In genomic region chr20:17569616-17570346, GRCh38 we compare ENCODE assay signal across 8 cellular contexts. TPM values are rescaled to one million over a fixed set of nuclear protein-coding genes. Genes with fewer than 3 reads are reported as not detected.
DNase-seq lines count a peak whose midpoint lies in the region; ATAC-seq and TF ChIP-seq lines count a peak whose summit lies in the region.

DSTN (plus strand) TSS chr20:17570075; CDS start chr20:17570209, 134 bp downstream.

- peak within 1 kb of the TSS; percentile 95 for H3K4me3 ChIP-seq in GM23248
- H3K4me3 ChIP-seq in Karpas-422 (ENCODE audit: low read length) = peak within 1 kb of the TSS; percentile 74
- H3K4me3 ChIP-seq in fibroblast of lung (replicated peaks in 1 of 4; ENCODE audit: control extremely low read depth in 1 of 4, insufficient read depth in 1 of 4, low read depth in 3 of 4, low read length in 4 of 4) = peak within 1 kb of the TSS; percentile 77 to 97 (median 84)
- H3K4me3 ChIP-seq in naive thymus-derived CD4-positive, alpha-beta T cell (ENCODE audit: low read length) = peak within 1 kb of the TSS; percentile 94

- peaks cover 12% of the 10 kb centered on the region for H3K4me1 Mint-ChIP-seq in activated T-helper 17 cell treated with anti-CD3 and anti-CD28 coated beads, Interleukin-2, amount 50 U/mL, for 72 hours
- peaks cover 17 to 44% (median 31%) of the 10 kb centered on the region in 7 donors for H3K4me1 Mint-ChIP-seq in naive thymus-derived CD4-positive, alpha-beta T cell
- H3K4me1 Mint-ChIP-seq in stimulated activated naive B cell treated with anti-CD40 and anti-IgM and Interleukin-4, amounts not matched to agents 10 μg/mL and 1 μg/mL and 100 μg/mL, for 72 hours = peaks cover 13 to 18% of the 10 kb centered on the region in 2 donors

- peak within 1 kb of the TSS; percentile 96 for H3K4me3 Mint-ChIP-seq in activated T-helper 17 cell treated with anti-CD3 and anti-CD28 coated beads, Interleukin-2, amount 50 U/mL, for 72 hours
- peak within 1 kb of the TSS; percentile 82 to 97 (median 95) for H3K4me3 Mint-ChIP-seq in naive thymus-derived CD4-positive, alpha-beta T cell
- peak within 1 kb of the TSS; percentile 97 to 99 for H3K4me3 Mint-ChIP-seq in stimulated activated naive B cell treated with anti-CD40 and anti-IgM and Interleukin-4, amounts not matched to agents 10 μg/mL and 1 μg/mL and 100 μg/mL, for 72 hours

- H3K79me2 ChIP-seq in GM23248 (ENCODE audit: insufficient read depth) (peaks cover 48% of the 10 kb centered on the region), Karpas-422 (ENCODE audit: low read length) (no peaks in the 10 kb centered on the region), fibroblast of lung (ENCODE audit: control insufficient read depth, insufficient read depth, low read length) (peaks cover 49% of the 10 kb centered on the region)

- intact Hi-C loops in naive thymus-derived CD4-positive, alpha-beta T cell (cut with micrococcal nuclease) = loop anchor here (1.0 to 10.0 kb wide), 14 partner anchors 11 to 997 kb away; partner anchors contain the start of genes MGME1 (in 2 of the 2), RRBP1 (in 2 of the 2), KAT14 (in 1 of the 2) and KIF16B (in 1 of the 2)

- H3K9ac ChIP-seq in GM23248 (peak within 1 kb of the TSS; percentile 98), Karpas-422 (ENCODE audit: low read length) (peak within 1 kb of the TSS; percentile 78), fibroblast of lung (ENCODE audit: insufficient read depth, low read length) (peak within 1 kb of the TSS; percentile 92)

- CTCF ChIA-PET in naive thymus-derived CD4-positive, alpha-beta T cell (lab: Charles Lee) = interaction anchor here (1.0 to 2.7 kb wide), 5 partner anchors 28 to 397 kb away, joined by 3 to 11 read pairs (median 4); partner anchors contain the start of gene RRBP1

- POLR2A ChIA-PET in naive thymus-derived CD4-positive, alpha-beta T cell (lab: Charles Lee) = interaction anchor here (1.2 to 3.1 kb wide), 6 partner anchors 25 to 718 kb away, joined by 3 to 31 read pairs (median 5); partner anchors contain the start of genes RRBP1 and ZNF133

- DNase-seq in EH (ENCODE audit: low read depth) = peak; percentile 99
- DNase-seq in GM23248 = peak; percentile 98
- DNase-seq in Karpas-422 = peak; percentile 94
- peak; percentile 97 for DNase-seq in RPMI7951 (ENCODE audit: low read depth)
- DNase-seq in fibroblast of lung (ENCODE audit: low read depth in 2 of 2) = peak; percentile 91 to 96
- peak; percentile 83 to 91 (median 89) for DNase-seq in naive thymus-derived CD4-positive, alpha-beta T cell
- peak; percentile 85 for DNase-seq in stimulated activated naive B cell treated with anti-CD40 and anti-IgM and Interleukin-4, amounts not matched to agents 10 μg/mL and 1 μg/mL and 100 μg/mL, for 72 hours

- H3K9me3 Mint-ChIP-seq in activated T-helper 17 cell treated with anti-CD3 and anti-CD28 coated beads, Interleukin-2, amount 50 U/mL, for 72 hours = no peaks in the 10 kb centered on the region
- peaks cover 0 to 3% (median 0%) of the 10 kb centered on the region in 11 donors for H3K9me3 Mint-ChIP-seq in naive thymus-derived CD4-positive, alpha-beta T cell
- H3K9me3 Mint-ChIP-seq in stimulated activated naive B cell treated with anti-CD40 and anti-IgM and Interleukin-4, amounts not matched to agents 10 μg/mL and 1 μg/mL and 100 μg/mL, for 72 hours = peaks cover 0 to 2% of the 10 kb centered on the region in 2 donors

- H3K4me1 ChIP-seq in GM23248 (ENCODE audit: insufficient read depth) (peaks cover 31% of the 10 kb centered on the region), Karpas-422 (ENCODE audit: low read length) (peaks cover 13% of the 10 kb centered on the region), fibroblast of lung (ENCODE audit: control insufficient read depth, extremely low read depth, insufficient read depth, low read length) (peaks cover 10% of the 10 kb centered on the region)
- H3K4me1 ChIP-seq in naive thymus-derived CD4-positive, alpha-beta T cell (ENCODE audit: control insufficient read depth in 2 of 2, insufficient read depth in 2 of 2, low read length in 2 of 2) = peaks cover 5 to 11% of the 10 kb centered on the region in 2 donors

- H2AFZ ChIP-seq in GM23248 (peak within 1 kb of the TSS; percentile 45), Karpas-422 (ENCODE audit: low read length) (peak within 1 kb of the TSS; percentile 94), fibroblast of lung (ENCODE audit: low read length) (no peak within 1 kb of the TSS)

- peak; percentile 94 for ATAC-seq in activated T-helper 17 cell treated with anti-CD3 and anti-CD28 coated beads, Interleukin-2, amount 50 U/mL, for 72 hours (replicated peaks)
- peak; percentile 95 for ATAC-seq in naive thymus-derived CD4-positive, alpha-beta T cell
- peak; percentile 92 to 95 for ATAC-seq in stimulated activated naive B cell treated with anti-CD40 and anti-IgM and Interleukin-4, amounts not matched to agents 10 μg/mL and 1 μg/mL and 100 μg/mL, for 72 hours (replicated peaks)

- no peaks in the 10 kb centered on the region for H3K36me3 ChIP-seq in GM23248 (ENCODE audit: low read depth)
- H3K36me3 ChIP-seq in Karpas-422 (ENCODE audit: insufficient read depth, low read length) = no peaks in the 10 kb centered on the region
- H3K36me3 ChIP-seq in fibroblast of lung (ENCODE audit: control insufficient read depth, insufficient read depth, low read length) = peaks cover 3% of the 10 kb centered on the region
- H3K36me3 ChIP-seq in naive thymus-derived CD4-positive, alpha-beta T cell (ENCODE audit: control insufficient read depth in 2 of 3, insufficient read depth in 3 of 3, low read length in 3 of 3) = peaks cover 0 to 10% (median 0%) of the 10 kb centered on the region in 3 experiments

- peak within 1 kb of the TSS; percentile 98 for H3K4me2 ChIP-seq in GM23248 (ENCODE audit: unreplicated experiment)
- peak within 1 kb of the TSS; percentile 81 for H3K4me2 ChIP-seq in Karpas-422 (ENCODE audit: low read depth, low read length, poor library complexity, severe bottlenecking)
- H3K4me2 ChIP-seq in fibroblast of lung (ENCODE audit: extremely low read depth, insufficient read depth, low read length) = peak within 1 kb of the TSS; percentile 90

- no peaks in the 10 kb centered on the region for H3K9me3 ChIP-seq in GM23248 (ENCODE audit: low read depth)
- no peaks in the 10 kb centered on the region for H3K9me3 ChIP-seq in Karpas-422 (ENCODE audit: low read length)
- H3K9me3 ChIP-seq in fibroblast of lung (ENCODE audit: control insufficient read depth, insufficient read depth, low read depth, low read length) = no peaks in the 10 kb centered on the region
- no peaks in the 10 kb centered on the region for H3K9me3 ChIP-seq in naive thymus-derived CD4-positive, alpha-beta T cell (ENCODE audit: control insufficient read depth in 2 of 3, low read length in 3 of 3)

- peaks cover 21% of the 10 kb centered on the region; the same call in 1 of the 2 replicates for H4K20me1 ChIP-seq in GM23248 (ENCODE audit: insufficient read depth)
- no peaks in the 10 kb centered on the region for H4K20me1 ChIP-seq in Karpas-422 (ENCODE audit: insufficient read depth, low read depth, low read length)
- peaks cover 7% of the 10 kb centered on the region for H4K20me1 ChIP-seq in fibroblast of lung (ENCODE audit: control insufficient read depth, extremely low read depth, insufficient read depth, low read length)

- H3K27me3 Mint-ChIP-seq in activated T-helper 17 cell treated with anti-CD3 and anti-CD28 coated beads, Interleukin-2, amount 50 U/mL, for 72 hours = peaks cover 3% of the 10 kb centered on the region
- peaks cover 0 to 14% (median 0%) of the 10 kb centered on the region in 5 donors for H3K27me3 Mint-ChIP-seq in naive thymus-derived CD4-positive, alpha-beta T cell
- peaks cover 8 to 16% of the 10 kb centered on the region in 2 donors for H3K27me3 Mint-ChIP-seq in stimulated activated naive B cell treated with anti-CD40 and anti-IgM and Interleukin-4, amounts not matched to agents 10 μg/mL and 1 μg/mL and 100 μg/mL, for 72 hours

- H3K27ac Mint-ChIP-seq in activated T-helper 17 cell treated with anti-CD3 and anti-CD28 coated beads, Interleukin-2, amount 50 U/mL, for 72 hours = peak within 1 kb of the TSS; percentile 92
- peak within 1 kb of the TSS; percentile 80 to 96 (median 91) for H3K27ac Mint-ChIP-seq in naive thymus-derived CD4-positive, alpha-beta T cell
- peak within 1 kb of the TSS; percentile 97 for H3K27ac Mint-ChIP-seq in stimulated activated naive B cell treated with anti-CD40 and anti-IgM and Interleukin-4, amounts not matched to agents 10 μg/mL and 1 μg/mL and 100 μg/mL, for 72 hours

- TF ChIP-seq CTCF in fibroblast of lung (conservative IDR thresholded peaks at IDR 0.05 in 1 of 2, IDR thresholded peaks at IDR 0.05 in 1 of 2; ENCODE audit: low read depth in 1 of 2, low read length in 2 of 2) = no peak

- H3F3A ChIP-seq in GM23248 (ENCODE audit: insufficient read depth) = peaks cover 23% of the 10 kb centered on the region; the same call in 1 of the 2 replicates

- H3K36me3 Mint-ChIP-seq in activated T-helper 17 cell treated with anti-CD3 and anti-CD28 coated beads, Interleukin-2, amount 50 U/mL, for 72 hours (ENCODE audit: low read depth) = peaks cover 6% of the 10 kb centered on the region
- peaks cover 0 to 4% (median 0%) of the 10 kb centered on the region in 5 donors for H3K36me3 Mint-ChIP-seq in naive thymus-derived CD4-positive, alpha-beta T cell
- peaks cover 0 to 2% of the 10 kb centered on the region in 2 donors for H3K36me3 Mint-ChIP-seq in stimulated activated naive B cell treated with anti-CD40 and anti-IgM and Interleukin-4, amounts not matched to agents 10 μg/mL and 1 μg/mL and 100 μg/mL, for 72 hours

- 1% methylated on average over 30 to 45 of the region's 70 CpGs for WGBS in GM23248 (ENCODE audit: low coverage in 1 of 2, low lambda C conversion rate in 2 of 2, missing lambda C conversion rate in 2 of 2), 2 experiments

- in situ Hi-C loops in GM23248 (cut with MboI) = no loop called here

- no peaks in the 10 kb centered on the region for H3K27me3 ChIP-seq in GM23248 (replicated peaks; ENCODE audit: insufficient read depth)
- H3K27me3 ChIP-seq in Karpas-422 (ENCODE audit: low read length) = no peaks in the 10 kb centered on the region
- H3K27me3 ChIP-seq in fibroblast of lung (ENCODE audit: control insufficient read depth, insufficient read depth, low read length) = no peaks in the 10 kb centered on the region
- H3K27me3 ChIP-seq in naive thymus-derived CD4-positive, alpha-beta T cell (ENCODE audit: control insufficient read depth in 2 of 2, insufficient read depth in 2 of 2, low read length in 2 of 2) = no peaks in the 10 kb centered on the region

- peak within 1 kb of the TSS; percentile 93 for H3K27ac ChIP-seq in GM23248
- no peak within 1 kb of the TSS for H3K27ac ChIP-seq in Karpas-422 (ENCODE audit: low read length)
- H3K27ac ChIP-seq in fibroblast of lung (ENCODE audit: insufficient read depth, low read length) = peak within 1 kb of the TSS; percentile 86
- peak within 1 kb of the TSS; percentile 85 for H3K27ac ChIP-seq in naive thymus-derived CD4-positive, alpha-beta T cell (ENCODE audit: low read depth, low read length)

- H3K9me2 ChIP-seq in GM23248 (ENCODE audit: insufficient read depth) = no peaks in the 10 kb centered on the region
- no peaks in the 10 kb centered on the region for H3K9me2 ChIP-seq in Karpas-422 (replicated peaks; ENCODE audit: insufficient read depth, low read length)

RNA-seq across cellular contexts. Expression of gene DSTN, which starts in this region (rescaled TPM):
- total RNA-seq in GM23248 (2014; rRNA removed; shearing (Covaris generic)) = 338 and 360 TPM in 2 replicates
- polyA plus RNA-seq in GM23248 (2016; fragmentation: Nextera tagmentation; extraction: Ambion mirVana) (610 and 613 TPM in 2 replicates), fibroblast of lung (276 and 737 TPM in 2 replicates)
- total RNA-seq in Karpas-422 (2014; rRNA removed; shearing (Covaris generic); ENCODE audit: low replicate concordance) = 8.9 and 9.5 TPM in 2 replicates
- total RNA-seq in RPMI7951 (2014; rRNA removed; shearing (Covaris generic)) = 541 and 689 TPM in 2 replicates
- total RNA-seq in activated T-helper 17 cell treated with anti-CD3 and anti-CD28 coated beads, Interleukin-2, amount 50 U/mL, for 72 hours = 10 to 100 TPM; 42.9 to 45.8 TPM
- total RNA-seq in fibroblast of lung = 249 and 289 TPM in 2 replicates
- 439 and 919 TPM in 2 replicates for polyA plus RNA-seq in fibroblast of lung (2012)
- polyA minus RNA-seq in fibroblast of lung (ENCODE audit: low replicate concordance) = 5.4 and 10.3 TPM in 2 replicates
- 10 to 100 TPM; 28.7 to 63.6 (median 33.9) TPM for total RNA-seq in naive thymus-derived CD4-positive, alpha-beta T cell
- polyA plus RNA-seq in naive thymus-derived CD4-positive, alpha-beta T cell = 100 to 1,000 TPM in 1 of 2 donors, 10 to 100 TPM in 1; 80.7 to 113 TPM
